Comparison of ENCODE assay signal across 23 cellular contexts in the genomic region with DNA sequence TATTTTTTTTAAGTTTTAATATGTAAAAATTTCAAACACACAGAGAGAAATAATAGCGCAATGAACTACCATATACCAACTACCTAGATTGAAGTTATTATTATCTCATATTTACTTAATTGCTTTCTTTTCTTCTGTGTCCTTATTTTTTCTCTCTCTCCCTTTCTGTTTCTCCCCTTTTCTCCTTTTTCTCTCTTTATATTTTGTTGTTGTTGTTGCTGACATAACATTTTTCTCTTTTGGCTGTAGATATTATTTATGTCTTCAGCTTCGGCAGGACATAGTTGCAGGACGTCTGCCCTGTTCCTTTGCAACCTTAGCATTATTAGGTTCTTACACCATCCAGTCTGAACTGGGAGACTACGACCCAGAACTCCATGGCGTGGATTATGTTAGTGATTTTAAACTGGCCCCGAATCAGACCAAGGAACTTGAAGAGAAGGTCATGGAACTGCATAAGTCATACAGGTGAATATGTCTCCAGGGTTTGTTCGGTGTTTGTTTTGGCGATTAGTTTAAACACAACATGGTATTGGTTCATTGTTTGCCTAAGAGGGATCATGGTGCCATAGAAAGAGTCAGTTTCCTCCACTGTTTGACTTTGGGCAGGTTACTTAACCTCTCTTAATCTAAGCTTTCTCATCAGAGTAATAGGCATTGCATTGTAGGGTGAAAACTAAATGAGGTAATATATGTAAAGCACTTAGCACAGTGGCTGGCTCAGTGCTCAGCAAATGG.
"Had no signal": no experiment of that assay in that cellular context is flagged by ENCODE, and none has a peak within 500 bp of the region (broad histone marks: within the 10 kb centered on the region; RNA-seq: fewer than 3 reads in every experiment).

No MANE protein-coding gene starts in this region.

- ATAC-seq: pancreas, psoas muscle, right cardiac atrium, WTC11 had no signal

- H3K4me1 Mint-ChIP-seq: activated naive CD8-positive, alpha-beta T cell treated with anti-CD3 and anti-CD28 coated beads, Interleukin-2, amount 10 ng/mL, durations not matched to agents 7 days and 5 days; nephron progenitor cell; WTC11 had no signal

- H3K9me3 ChIP-seq: esophagus muscularis mucosa, left ventricle myocardium inferior, pancreas, psoas muscle, thyroid gland had no signal

- H3K27ac ChIP-seq: coronary artery, esophagus muscularis mucosa, hepatocyte, left ventricle myocardium inferior, pancreas, psoas muscle, thyroid gland had no signal

- H3K36me3 Mint-ChIP-seq: WTC11 had no signal

- H3K4me1 ChIP-seq: left ventricle myocardium inferior, pancreas, psoas muscle, thyroid gland had no signal

- H3K27me3 ChIP-seq: esophagus muscularis mucosa, hepatocyte, pancreas, thyroid gland had no signal

- H3K4me3 Mint-ChIP-seq: activated naive CD8-positive, alpha-beta T cell treated with anti-CD3 and anti-CD28 coated beads, Interleukin-2, amount 10 ng/mL, durations not matched to agents 7 days and 5 days; activated T-helper 1 cell treated with anti-CD3 and anti-CD28 coated beads, Interleukin-12 subunit alpha, Interleukin-12 subunit beta, Interleukin-2, Interleukin-4 antibody, amounts not matched to agents 30 ng/mL and 10 ng/mL and 1 ng/mL, durations not matched to agents 14 hours and 24 hours and 36 hours; nephron progenitor cell; stimulated activated naive CD8-positive, alpha-beta T cell treated with anti-CD3 and anti-CD28 coated beads, Interleukin-15, Interleukin-2, amounts not matched to agents 100 ng/mL and 50 ng/mL, for 24 hours; WTC11 had no signal

- H3K9me3 Mint-ChIP-seq: activated naive CD8-positive, alpha-beta T cell treated with anti-CD3 and anti-CD28 coated beads, Interleukin-2, amount 10 ng/mL, durations not matched to agents 7 days and 5 days; activated T-helper 1 cell treated with anti-CD3 and anti-CD28 coated beads, Interleukin-12 subunit alpha, Interleukin-12 subunit beta, Interleukin-2, Interleukin-4 antibody, amounts not matched to agents 30 ng/mL and 10 ng/mL and 1 ng/mL, durations not matched to agents 14 hours and 24 hours and 36 hours; nephron progenitor cell; stimulated activated naive CD8-positive, alpha-beta T cell treated with anti-CD3 and anti-CD28 coated beads, Interleukin-15, Interleukin-2, amounts not matched to agents 100 ng/mL and 50 ng/mL, for 24 hours; WTC11 had no signal

- H3K27me3 Mint-ChIP-seq: activated naive CD8-positive, alpha-beta T cell treated with anti-CD3 and anti-CD28 coated beads, Interleukin-2, amount 10 ng/mL, durations not matched to agents 7 days and 5 days; stimulated activated naive CD8-positive, alpha-beta T cell treated with anti-CD3 and anti-CD28 coated beads, Interleukin-15, Interleukin-2, amounts not matched to agents 100 ng/mL and 50 ng/mL, for 24 hours had no signal

- DNase-seq: activated CD4-positive, alpha-beta T cell treated with anti-CD3 and anti-CD28 coated beads, Interleukin-2, amount 50 U/mL, for 4 hours; activated gamma-delta T cell treated with Interleukin-2 at 50 U/mL for 16 hours; activated naive CD8-positive, alpha-beta T cell treated with anti-CD3 and anti-CD28 coated beads, Interleukin-2, amount 10 ng/mL, durations not matched to agents 7 days and 5 days; amygdala; glutamatergic neuron; kidney glomerular epithelial cell; left ventricle myocardium inferior; mammary epithelial cell; nephron progenitor cell; pancreas; psoas muscle; right cardiac atrium; stimulated activated CD4-positive, alpha-beta T cell treated with anti-CD3 and anti-CD28 coated beads, Interleukin-12 subunit alpha, Interleukin-12 subunit beta, amount 100 ng/mL, for 4 hours; stimulated activated CD4-positive, alpha-beta T cell treated with anti-CD3 and anti-CD28 coated beads, Interleukin-4, amount 100 ng/mL, for 4 hours; substantia nigra; T-helper 9 cell; thyroid gland had no signal

- H3K4me3 ChIP-seq: coronary artery, esophagus muscularis mucosa, hepatocyte, left ventricle myocardium inferior, pancreas, psoas muscle, thyroid gland had no signal

- H3K36me3 ChIP-seq: esophagus muscularis mucosa, left ventricle myocardium inferior, pancreas, thyroid gland had no signal

- H3K27ac Mint-ChIP-seq: activated naive CD8-positive, alpha-beta T cell treated with anti-CD3 and anti-CD28 coated beads, Interleukin-2, amount 10 ng/mL, durations not matched to agents 7 days and 5 days; activated T-helper 1 cell treated with anti-CD3 and anti-CD28 coated beads, Interleukin-12 subunit alpha, Interleukin-12 subunit beta, Interleukin-2, Interleukin-4 antibody, amounts not matched to agents 30 ng/mL and 10 ng/mL and 1 ng/mL, durations not matched to agents 14 hours and 24 hours and 36 hours; nephron progenitor cell; stimulated activated naive CD8-positive, alpha-beta T cell treated with anti-CD3 and anti-CD28 coated beads, Interleukin-15, Interleukin-2, amounts not matched to agents 100 ng/mL and 50 ng/mL, for 24 hours; WTC11 had no signal
